Comparison of ENCODE assay signal across 18 cellular contexts in genomic region chrX:103056902-103057301, GRCh38. TPM values are rescaled to one million over a fixed set of nuclear protein-coding genes. Genes with fewer than 3 reads are reported as not detected.
DNase-seq lines count a peak whose midpoint lies in the region; ATAC-seq and TF ChIP-seq lines count a peak whose summit lies in the region.
"Had no signal": no experiment of that assay in that cellular context is flagged by ENCODE, and none has a peak within 500 bp of the region (broad histone marks: within the 10 kb centered on the region; RNA-seq: fewer than 3 reads in every experiment).

No MANE protein-coding gene starts in this region.

- no peaks in the 10 kb centered on the region for H3K27me3 ChIP-seq in hepatocyte
- H3K27me3 ChIP-seq in right lobe of liver, result no peaks in the 10 kb centered on the region

- H3K9me3 ChIP-seq in hepatocyte (ENCODE audit: low read depth) (no peaks in the 10 kb centered on the region), right lobe of liver (no peaks in the 10 kb centered on the region)
- H3K9me3 ChIP-seq: BLaER1 treated with 17β-estradiol and CSF1 and Interleukin-3, amounts not matched to agents 10 nM and 100 nM had no signal

- H3K4me2 ChIP-seq in hepatocyte, result no peak overlapping the region
- H3K4me2 ChIP-seq: BLaER1 treated with 17β-estradiol and CSF1 and Interleukin-3, amounts not matched to agents 10 nM and 100 nM; GM23338 had no signal

- TF ChIP-seq CTCF in 22Rv1 (IDR thresholded peaks at IDR 0.05) (no peak), hepatocyte (IDR thresholded peaks at IDR 0.05; ENCODE audit: poor library complexity) (no peak), right lobe of liver (IDR thresholded peaks at IDR 0.05) (no peak)

- no peak overlapping the region for H3K27ac Mint-ChIP-seq in activated CD4-positive, alpha-beta T cell treated with anti-CD3 and anti-CD28 coated beads, Interleukin-2, amount 10 ng/mL, durations not matched to agents 24 days and 14 days
- H3K27ac Mint-ChIP-seq: CD4-positive, CD25-positive, alpha-beta regulatory T cell; GM23338; H9 had no signal

- H4K20me1 ChIP-seq in hepatocyte (ENCODE audit: insufficient read depth, poor library complexity, severe bottlenecking), result no peaks in the 10 kb centered on the region
- H4K20me1 ChIP-seq: BLaER1 treated with 17β-estradiol and CSF1 and Interleukin-3, amounts not matched to agents 10 nM and 100 nM had no signal

- no peaks in the 10 kb centered on the region for H3K4me1 ChIP-seq in hepatocyte (ENCODE audit: insufficient read depth)
- no peaks in the 10 kb centered on the region for H3K4me1 ChIP-seq in right lobe of liver

- H3K27ac ChIP-seq in 22Rv1 (peak overlapping the region; percentile 81), hepatocyte (peak overlapping the region; percentile 54), right lobe of liver (no peak overlapping the region)
- H3K27ac ChIP-seq: BLaER1 treated with 17β-estradiol and CSF1 and Interleukin-3, amounts not matched to agents 10 nM and 100 nM had no signal

- no peaks in the 10 kb centered on the region for H3K36me3 Mint-ChIP-seq in activated CD4-positive, alpha-beta T cell treated with anti-CD3 and anti-CD28 coated beads, Interleukin-2, amount 10 ng/mL, durations not matched to agents 24 days and 14 days (ENCODE audit: low read depth)
- H3K36me3 Mint-ChIP-seq: CD4-positive, CD25-positive, alpha-beta regulatory T cell had no signal

- no peak overlapping the region for H3K4me3 ChIP-seq in hepatocyte
- no peak overlapping the region for H3K4me3 ChIP-seq in right lobe of liver
- H3K4me3 ChIP-seq: BLaER1 treated with 17β-estradiol and CSF1 and Interleukin-3, amounts not matched to agents 10 nM and 100 nM; GM23338; K562 had no signal

- no peaks in the 10 kb centered on the region for H3K36me3 ChIP-seq in hepatocyte (replicated peaks; ENCODE audit: insufficient read depth, low read depth)
- no peaks in the 10 kb centered on the region for H3K36me3 ChIP-seq in right lobe of liver
- H3K36me3 ChIP-seq: BLaER1 treated with 17β-estradiol and CSF1 and Interleukin-3, amounts not matched to agents 10 nM and 100 nM had no signal

- no peak overlapping the region for H2AFZ ChIP-seq in hepatocyte
- H2AFZ ChIP-seq: GM23338 had no signal

- peak; percentile 79 to 90 (median 86) for ATAC-seq in right lobe of liver
- ATAC-seq: GM23338, K562 had no signal

- DNase-seq in HuH-7 (ENCODE audit: low spot score) (peak; percentile 45), hepatocyte (ENCODE audit: low spot score) (no peak), right lobe of liver (no peak), HT-29 (ENCODE audit: low spot score) (no peak), NCI-H128 (lab: John Stamatoyannopoulos, UW; ENCODE audit: unreplicated experiment) (no peak)
- DNase-seq in activated CD4-positive, alpha-beta T cell treated with anti-CD3 and anti-CD28 coated beads, Interleukin-2, amount 10 ng/mL, durations not matched to agents 24 days and 14 days, result no peak
- DNase-seq: 8988T; ACHN; Calu3; CD4-positive, CD25-positive, alpha-beta regulatory T cell; DMS 273 treated with DMSO at 0.1 percent for 48 hours; DMS79 treated with DMSO at 0.1 percent for 48 hours; EL; H9 had no signal

- no peak overlapping the region for H3K4me3 Mint-ChIP-seq in activated CD4-positive, alpha-beta T cell treated with anti-CD3 and anti-CD28 coated beads, Interleukin-2, amount 10 ng/mL, durations not matched to agents 24 days and 14 days
- H3K4me3 Mint-ChIP-seq: CD4-positive, CD25-positive, alpha-beta regulatory T cell; GM23338; H9 had no signal

- no peaks in the 10 kb centered on the region for H3K4me1 Mint-ChIP-seq in activated CD4-positive, alpha-beta T cell treated with anti-CD3 and anti-CD28 coated beads, Interleukin-2, amount 10 ng/mL, durations not matched to agents 24 days and 14 days
- H3K4me1 Mint-ChIP-seq: CD4-positive, CD25-positive, alpha-beta regulatory T cell; H9 had no signal

- H3K9me3 Mint-ChIP-seq in activated CD4-positive, alpha-beta T cell treated with anti-CD3 and anti-CD28 coated beads, Interleukin-2, amount 10 ng/mL, durations not matched to agents 24 days and 14 days, result no peaks in the 10 kb centered on the region
- H3K9me3 Mint-ChIP-seq: GM23338 had no signal

- intact Hi-C loops in right lobe of liver (cut with DNase I), result no loop called here
- intact Hi-C loops in activated CD4-positive, alpha-beta T cell treated with anti-CD3 and anti-CD28 coated beads, Interleukin-2, amount 10 ng/mL, durations not matched to agents 24 days and 14 days (cut with micrococcal nuclease), result no loop called here

- H3K9me2 ChIP-seq in hepatocyte (replicated peaks; ENCODE audit: insufficient read depth), result no peaks in the 10 kb centered on the region

- no peaks in the 10 kb centered on the region for H3K27me3 Mint-ChIP-seq in activated CD4-positive, alpha-beta T cell treated with anti-CD3 and anti-CD28 coated beads, Interleukin-2, amount 10 ng/mL, durations not matched to agents 24 days and 14 days

- TF ChIP-seq POLR2A in right lobe of liver (IDR thresholded peaks at IDR 0.05), result no peak

- H3K79me2 ChIP-seq in hepatocyte, result no peaks in the 10 kb centered on the region

- WGBS in hepatocyte (ENCODE audit: low lambda C conversion rate, missing lambda C conversion rate), result 46% methylated on average over 2 of the region's 2 CpGs
- WGBS in right lobe of liver (ENCODE audit: insufficient coverage, low coverage, low lambda C conversion rate, missing lambda C conversion rate), result 29% methylated on average over 2 of the region's 2 CpGs

RNA-seq across cellular contexts. Expression of gene BEX1, which starts 7.1 kb away (rescaled TPM):
- total RNA-seq in hepatocyte (60.6 and 69.4 TPM in 2 replicates), right lobe of liver (under 1 TPM in 2 of 6 experiments, not detected in 4; 0.31 to 0.44 TPM)
- 72.2 and 78.1 TPM in 2 replicates for polyA plus RNA-seq in hepatocyte
- total RNA-seq in HT-29 (2014; rRNA removed; shearing (Covaris generic)), result not detected in 2 replicates
- total RNA-seq in activated CD4-positive, alpha-beta T cell treated with anti-CD3 and anti-CD28 coated beads, Interleukin-2, amount 10 ng/mL, durations not matched to agents 24 days and 14 days, result not detected in 2 replicates
- total RNA-seq: K562 had no signal
- polyA plus RNA-seq: K562 had no signal

RNA-seq across cellular contexts. Expression of gene NXF3, which starts 36.0 kb away (rescaled TPM):
- total RNA-seq in hepatocyte (not detected in 2 replicates), right lobe of liver (1 to 10 TPM in 2 of 6 experiments, under 1 TPM in 4; 0.25 to 1.8 (median 0.85) TPM)
- polyA plus RNA-seq in hepatocyte, result 1.9 TPM in 1 of 2 replicates, not detected in the other
- total RNA-seq in HT-29 (2014; rRNA removed; shearing (Covaris generic)), result not detected in 2 replicates
- total RNA-seq in activated CD4-positive, alpha-beta T cell treated with anti-CD3 and anti-CD28 coated beads, Interleukin-2, amount 10 ng/mL, durations not matched to agents 24 days and 14 days, result not detected in 2 replicates
- total RNA-seq: Calu3; CD4-positive, CD25-positive, alpha-beta regulatory T cell; GM23338; H9 had no signal
- polyA plus RNA-seq: CD4-positive, CD25-positive, alpha-beta regulatory T cell; GM23338 had no signal

Comparison
In these comparisons a context has a peak if more than half of its experiments do, and no peak if none do; other contexts are left out.
1. H3K27ac ChIP-seq: peak in 22Rv1 (single experiment) and hepatocyte (single experiment); none in right lobe of liver (0 of 3).
2. RNA of gene BEX1, which starts 7.1 kb away (total RNA-seq): 60.6 to 69.4 TPM in hepatocyte; 0.31 to 0.44 TPM in right lobe of liver, not detected in activated CD4-positive, alpha-beta T cell treated with anti-CD3 and anti-CD28 coated beads, Interleukin-2, amount 10 ng/mL, durations not matched to agents 24 days and 14 days and not detected in HT-29; every median in the first group is over 10 times any median in the second.